Comparison of ENCODE assay signal across 13 cellular contexts in the genomic region with DNA sequence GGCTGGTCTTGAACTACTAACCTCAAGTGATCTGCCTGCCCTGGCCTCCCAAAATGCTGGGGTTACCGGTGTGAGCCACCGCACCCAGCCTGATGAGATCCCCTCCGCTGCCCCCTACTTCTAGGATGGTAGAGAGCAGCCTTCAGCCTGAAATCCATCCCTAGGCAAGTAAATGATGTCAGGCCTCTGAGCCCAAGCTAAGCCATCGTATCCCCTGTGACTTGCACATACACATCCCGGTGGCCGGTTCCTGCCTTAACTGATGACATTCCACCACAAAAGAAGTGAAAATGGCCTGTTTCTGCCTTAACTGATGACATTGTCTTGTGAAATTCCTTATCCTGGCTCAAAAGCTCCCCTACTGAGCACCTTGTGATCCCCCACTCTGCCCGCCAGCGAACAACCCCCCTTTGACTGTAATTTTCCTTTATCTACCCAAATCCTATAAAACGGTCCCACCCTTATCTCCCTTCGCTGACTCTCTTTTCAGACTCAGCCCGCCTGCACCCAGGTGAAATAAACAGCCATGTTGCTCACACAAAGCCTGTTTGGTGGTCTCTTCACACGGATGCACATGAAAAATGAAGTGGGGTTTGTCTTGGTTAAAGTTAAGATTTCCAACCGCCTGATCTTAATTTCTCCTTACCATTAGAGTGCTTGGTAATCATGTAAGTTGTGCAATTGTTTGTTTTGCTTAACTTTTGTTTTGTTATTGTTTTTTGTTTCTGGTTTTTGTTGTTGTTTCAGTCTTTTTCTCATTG. TPM values are rescaled to one million over a fixed set of nuclear protein-coding genes. Genes with fewer than 3 reads are reported as not detected.
"Had no signal": no experiment of that assay in that cellular context is flagged by ENCODE, and none has a peak within 500 bp of the region (broad histone marks: within the 10 kb centered on the region; RNA-seq: fewer than 3 reads in every experiment).

No MANE protein-coding gene starts in this region.

RNA-seq across cellular contexts. Expression of a gene that starts 41.4 kb away (rescaled TPM):
- total RNA-seq: dermis microvascular lymphatic vessel endothelial cell, endothelial cell of umbilical vein, fibroblast of lung, heart left ventricle, left ventricle myocardium superior, lower lobe of right lung, natural killer cell, neural crest cell, osteocyte, right atrium auricular region, sciatic nerve, subcutaneous adipose tissue, temporal lobe had no signal
- polyA plus RNA-seq: endothelial cell of umbilical vein, fibroblast of lung, heart left ventricle had no signal
